ENCODE assay signal across 1 cellular context in the genomic region with DNA sequence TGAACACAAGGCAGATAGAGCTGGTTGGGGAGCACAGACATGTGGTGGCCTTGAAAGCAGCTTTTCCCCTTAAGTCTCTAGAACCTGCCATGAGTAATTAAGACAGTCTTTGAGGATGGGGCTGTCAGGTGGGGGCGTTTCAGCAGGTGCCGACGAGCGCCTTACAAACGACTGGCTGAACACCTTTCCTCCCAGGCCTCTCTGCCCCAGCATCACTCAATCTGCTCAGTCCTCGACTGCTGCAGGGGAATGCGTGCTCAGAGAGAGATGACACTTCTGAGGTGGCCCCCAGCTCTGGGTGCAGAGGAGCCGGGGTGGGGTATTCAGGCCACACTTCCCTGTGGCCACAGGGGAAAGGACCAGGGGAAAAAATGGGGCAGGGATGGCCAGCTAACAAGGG.
TF ChIP-seq lines count a peak whose summit lies in the region.

No MANE protein-coding gene starts in this region.

TF ChIP-seq in endothelial cell of umbilical vein, 7 proteins besides CTCF, POLR2A, EP300 and RAD21:
- TF ChIP-seq EZH2 (IDR thresholded peaks at IDR 0.05; ENCODE audit: borderline replicate concordance, low read depth, low read length, severe bottlenecking) (no peak), POLR2AphosphoS5 (IDR thresholded peaks at IDR 0.05; ENCODE audit: insufficient read depth, low read depth, low read length) (no peak), FOS (IDR thresholded peaks at IDR 0.05; ENCODE audit: borderline replicate concordance, insufficient read depth, low read length) (no peak), GATA2 (IDR thresholded peaks at IDR 0.05; ENCODE audit: insufficient read depth, insufficient read length, low read depth, low read length) (no peak), MYC (IDR thresholded peaks at IDR 0.05; ENCODE audit: low read depth, low read length) (no peak)
